In the genomic region with DNA sequence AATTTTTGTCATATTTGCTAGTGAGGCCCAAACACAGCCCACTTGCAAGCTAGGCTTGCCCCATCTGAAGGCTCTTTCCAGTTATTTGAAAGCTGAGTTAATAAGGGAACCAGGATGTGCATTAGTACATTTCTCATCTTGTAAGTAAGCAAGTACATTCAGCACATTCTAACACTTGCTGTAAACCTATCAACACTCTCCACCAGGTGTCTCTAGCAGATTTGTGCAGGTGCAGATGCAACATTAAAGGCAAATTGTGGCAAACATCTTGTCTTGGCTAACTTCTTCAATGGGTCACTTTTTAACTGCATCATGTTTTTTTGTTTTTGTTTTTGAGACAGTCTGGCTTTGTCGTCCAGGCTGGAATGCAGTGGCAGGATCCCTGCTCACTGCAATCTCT, we compare ENCODE assay signal across 8 cellular contexts. TPM values are rescaled to one million over a fixed set of nuclear protein-coding genes. Genes with fewer than 3 reads are reported as not detected.
DNase-seq lines count a peak whose midpoint lies in the region; ATAC-seq, FAIRE-seq and TF ChIP-seq lines count a peak whose summit lies in the region.

No MANE protein-coding gene starts in this region.

- H3K9me3 Mint-ChIP-seq in activated T-cell treated with anti-CD3 and anti-CD28 coated beads, Interleukin-2, amount 50 U/mL, for 4 hours: no peaks in the 10 kb centered on the region
- H3K9me3 Mint-ChIP-seq in nephron: no peaks in the 10 kb centered on the region

- TF ChIP-seq EP300 in Ishikawa (IDR thresholded peaks at IDR 0.05; ENCODE audit: borderline replicate concordance): no peak

- H3K36me3 Mint-ChIP-seq in activated T-cell treated with anti-CD3 and anti-CD28 coated beads, Interleukin-2, amount 50 U/mL, for 4 hours (ENCODE audit: insufficient read depth): no peaks in the 10 kb centered on the region
- no peaks in the 10 kb centered on the region for H3K36me3 Mint-ChIP-seq in nephron (ENCODE audit: low read depth)

- H3K27ac Mint-ChIP-seq in nephron: no peak overlapping the region

- peak; percentile 14 for DNase-seq in activated T-cell treated with anti-CD3 and anti-CD28 coated beads, Interleukin-2, amount 50 U/mL, for 4 hours
- DNase-seq in activated T-cell treated with anti-CD3 and anti-CD28 coated beads, Interleukin-2, amount 50 U/mL, for 1 hour: no peak
- peak; percentile 28 for DNase-seq in RCC 7860 (ENCODE audit: low spot score)
- peak; percentile 21 for DNase-seq in effector CD4-positive, alpha-beta T cell

- TF ChIP-seq RAD21 in Ishikawa (IDR thresholded peaks at IDR 0.05; ENCODE audit: low read depth): peak; percentile 87

- peak; percentile 71 to 73 for ATAC-seq in activated T-cell treated with anti-CD3 and anti-CD28 coated beads, Interleukin-2, amount 50 U/mL, for 4 hours
- ATAC-seq in GM21447 (IDR thresholded peaks at IDR 0.05; ENCODE audit: unreplicated experiment) (peak; percentile 84), HG02588 (IDR thresholded peaks at IDR 0.05; ENCODE audit: unreplicated experiment) (no peak)

- H3K4me1 Mint-ChIP-seq in activated T-cell treated with anti-CD3 and anti-CD28 coated beads, Interleukin-2, amount 50 U/mL, for 4 hours (ENCODE audit: low read depth): peaks cover 2% of the 10 kb centered on the region
- H3K4me1 Mint-ChIP-seq in nephron: no peaks in the 10 kb centered on the region

- H3K27me3 Mint-ChIP-seq in activated T-cell treated with anti-CD3 and anti-CD28 coated beads, Interleukin-2, amount 50 U/mL, for 4 hours (ENCODE audit: low read depth): no peaks in the 10 kb centered on the region
- no peaks in the 10 kb centered on the region for H3K27me3 Mint-ChIP-seq in nephron (ENCODE audit: low read depth)

- no peak for FAIRE-seq in RCC 7860 (lab: Jason Lieb, UNC)

- peak; percentile 38 to 57 (median 44) for TF ChIP-seq CTCF in nephron (IDR thresholded peaks at IDR 0.05; ENCODE audit: unreplicated experiment in 3 of 3)

- H3K4me3 Mint-ChIP-seq in activated T-cell treated with anti-CD3 and anti-CD28 coated beads, Interleukin-2, amount 50 U/mL, for 4 hours: no peak overlapping the region
- no peak overlapping the region for H3K4me3 Mint-ChIP-seq in nephron

TF ChIP-seq in Ishikawa, 13 proteins besides CTCF, POLR2A, EP300 and RAD21:
- no peak for TF ChIP-seq USF1 (IDR thresholded peaks at IDR 0.05)
- no peak for TF ChIP-seq CREB1 (IDR thresholded peaks at IDR 0.05; ENCODE audit: low read depth)
- no peak for TF ChIP-seq MAX (IDR thresholded peaks at IDR 0.05)
- TF ChIP-seq NFIC (IDR thresholded peaks at IDR 0.05): no peak
- TF ChIP-seq TEAD4 (IDR thresholded peaks at IDR 0.05): no peak
- no peak; the same call in 1 of the 2 replicates for TF ChIP-seq CEBPB (IDR thresholded peaks at IDR 0.05)
- no peak for TF ChIP-seq YY1 (IDR thresholded peaks at IDR 0.05; ENCODE audit: low read depth)
- TF ChIP-seq FOXM1 (IDR thresholded peaks at IDR 0.05; ENCODE audit: borderline replicate concordance, low read depth): no peak
- TF ChIP-seq REST (IDR thresholded peaks at IDR 0.05; ENCODE audit: low read depth): no peak
- TF ChIP-seq TAF1 (IDR thresholded peaks at IDR 0.05; ENCODE audit: low read depth): no peak
- TF ChIP-seq TCF12 (IDR thresholded peaks at IDR 0.05; ENCODE audit: low read depth): no peak
- TF ChIP-seq ZBTB7A (IDR thresholded peaks at IDR 0.05; ENCODE audit: low read depth): no peak
- no peak for TF ChIP-seq EGR1 (IDR thresholded peaks at IDR 0.05)

RNA-seq across cellular contexts. Expression of gene MFSD6, which starts 25.3 kb away (rescaled TPM):
- 10 to 100 TPM; 38.2 to 42.1 (median 41.0) TPM for total RNA-seq in activated T-cell treated with anti-CD3 and anti-CD28 coated beads, Interleukin-2, amount 50 U/mL, for 4 hours

RNA-seq across cellular contexts. Expression of gene INPP1, which starts 39.5 kb away (rescaled TPM):
- total RNA-seq in activated T-cell treated with anti-CD3 and anti-CD28 coated beads, Interleukin-2, amount 50 U/mL, for 4 hours: 1 to 10 TPM; 3.6 to 4.3 (median 3.6) TPM
